Comparison of ENCODE assay signal across 10 cellular contexts in genomic region chr7:41698726-41699125, GRCh38. TPM values are rescaled to one million over a fixed set of nuclear protein-coding genes. Genes with fewer than 3 reads are reported as not detected.
DNase-seq lines count a peak whose midpoint lies in the region; FAIRE-seq and TF ChIP-seq lines count a peak whose summit lies in the region.
"Had no signal": no experiment of that assay in that cellular context is flagged by ENCODE, and none has a peak within 500 bp of the region (broad histone marks: within the 10 kb centered on the region; RNA-seq: fewer than 3 reads in every experiment).

No MANE protein-coding gene starts in this region.

- H3F3A ChIP-seq in smooth muscle cell (ENCODE audit: low read depth), result peaks cover 38% of the 10 kb centered on the region

- WGBS in hepatocyte (ENCODE audit: low lambda C conversion rate, missing lambda C conversion rate), result 33% methylated on average over 4 of the region's 4 CpGs
- WGBS in smooth muscle cell (ENCODE audit: low lambda C conversion rate), result 10% methylated on average over 4 of the region's 4 CpGs

- H3K9ac ChIP-seq in smooth muscle cell (ENCODE audit: low read depth), result peak overlapping the region; percentile 85

- H3K4me3 ChIP-seq in HFF-Myc (replicated peaks; ENCODE audit: low read depth, low read length) (peak overlapping the region; percentile 54), hepatocyte (peak overlapping the region; percentile 28), smooth muscle cell (peak overlapping the region; percentile 55)
- H3K4me3 ChIP-seq: HAP-1 had no signal

- H3K36me3 ChIP-seq in hepatocyte (replicated peaks; ENCODE audit: insufficient read depth, low read depth) (no peaks in the 10 kb centered on the region), smooth muscle cell (ENCODE audit: low read depth) (peaks cover 3% of the 10 kb centered on the region)
- H3K36me3 ChIP-seq: HAP-1 had no signal

- peak overlapping the region; percentile 81 for H3K27ac ChIP-seq in hepatocyte
- peak overlapping the region; percentile 94 for H3K27ac ChIP-seq in smooth muscle cell (ENCODE audit: low read depth)

- H3K4me2 ChIP-seq in hepatocyte (peak overlapping the region; percentile 70), smooth muscle cell (peak overlapping the region; percentile 89)

- H3K9me3 ChIP-seq in hepatocyte (ENCODE audit: low read depth) (no peaks in the 10 kb centered on the region), smooth muscle cell (replicated peaks; ENCODE audit: low read depth) (no peaks in the 10 kb centered on the region)
- H3K9me3 ChIP-seq: HAP-1 had no signal

- H3K79me2 ChIP-seq in hepatocyte (peaks cover 22% of the 10 kb centered on the region), smooth muscle cell (ENCODE audit: low read depth) (peaks cover 90% of the 10 kb centered on the region)

- H2AFZ ChIP-seq in hepatocyte, result no peak overlapping the region
- H2AFZ ChIP-seq in smooth muscle cell (ENCODE audit: low read depth), result no peak overlapping the region

- H3K4me1 ChIP-seq in hepatocyte (ENCODE audit: insufficient read depth), result peaks cover 3% of the 10 kb centered on the region
- H3K4me1 ChIP-seq in smooth muscle cell (ENCODE audit: low read depth), result peaks cover 18% of the 10 kb centered on the region

- DNase-seq in HFF-Myc (ENCODE audit: extremely low read depth, low read depth) (no peak), astrocyte of the hippocampus (ENCODE audit: low read depth, low spot score) (peak; percentile 65), hepatocyte (ENCODE audit: low spot score) (no peak), smooth muscle cell (lab: John Stamatoyannopoulos, UW; ENCODE audit: unreplicated experiment) (no peak), D721Med (ENCODE audit: insufficient read length, low spot score) (no peak), NK-92 (lab: John Stamatoyannopoulos, UW; ENCODE audit: unreplicated experiment) (no peak), AML-193 (lab: John Stamatoyannopoulos, UW) (no peak)
- no peak for DNase-seq in stimulated activated CD4-positive, alpha-beta T cell treated with anti-CD3 and anti-CD28 coated beads, Interleukin-1b, Interleukin-23, amount 100 ng/mL, for 48 hours
- DNase-seq: activated CD4-positive, alpha-beta T cell treated with anti-CD3 and anti-CD28 coated beads for 4 hours had no signal

- H4K20me1 ChIP-seq in hepatocyte (ENCODE audit: insufficient read depth, poor library complexity, severe bottlenecking), result no peaks in the 10 kb centered on the region
- H4K20me1 ChIP-seq in smooth muscle cell (ENCODE audit: low read depth), result peaks cover 80% of the 10 kb centered on the region

- H3K9me2 ChIP-seq in hepatocyte (replicated peaks; ENCODE audit: insufficient read depth), result no peaks in the 10 kb centered on the region

- H3K27me3 ChIP-seq in hepatocyte (peaks cover 30% of the 10 kb centered on the region), smooth muscle cell (ENCODE audit: low read depth) (no peaks in the 10 kb centered on the region)

- FAIRE-seq in D721Med (lab: Jason Lieb, UNC), result no peak

- no peak for TF ChIP-seq CTCF in HFF-Myc (IDR thresholded peaks at IDR 0.05; ENCODE audit: low read depth, low read length, missing control alignments)
- TF ChIP-seq CTCF in hepatocyte (IDR thresholded peaks at IDR 0.05; ENCODE audit: poor library complexity), result no peak
- TF ChIP-seq CTCF in smooth muscle cell (IDR thresholded peaks at IDR 0.05; ENCODE audit: borderline replicate concordance, insufficient read depth, poor library complexity, severe bottlenecking), result no peak
- TF ChIP-seq CTCF in D721Med (IDR thresholded peaks at IDR 0.05; ENCODE audit: insufficient read depth, missing control alignments), result no peak

RNA-seq across cellular contexts. Expression of gene INHBA, which starts 4.2 kb away (rescaled TPM):
- total RNA-seq in hepatocyte, result 8.2 and 10.8 TPM in 2 replicates
- 7.0 and 9.4 TPM in 2 replicates for polyA plus RNA-seq in hepatocyte
- total RNA-seq in smooth muscle cell, result 257 and 290 TPM in 2 replicates
- 297 and 326 TPM in 2 replicates for polyA plus RNA-seq in smooth muscle cell

Comparison
In these comparisons a context has a peak if more than half of its experiments do, and no peak if none do; other contexts are left out.
1. RNA of gene INHBA, which starts 4.2 kb away (total RNA-seq): 257 to 290 TPM in smooth muscle cell; 8.2 to 10.8 TPM in hepatocyte; every median in the first group is over 10 times any median in the second.
2. Peak in every context shown above with its lines, with median percentiles within 50 percentile points of each other: H3K4me3 ChIP-seq.